ENCODE assay signal across 7 cellular contexts in genomic region chr17:73644145-73645049, GRCh38. TPM values are rescaled to one million over a fixed set of nuclear protein-coding genes. Genes with fewer than 3 reads are reported as not detected.
DNase-seq lines count a peak whose midpoint lies in the region; ATAC-seq and TF ChIP-seq lines count a peak whose summit lies in the region.

Gene SDK2 (minus strand): TSS chr17:73644445. CDS start chr17:73644088, 357 bp downstream.

- H3K27me3 Mint-ChIP-seq in activated CD8-positive, alpha-beta memory T cell treated with anti-CD3 and anti-CD28 coated beads, Interleukin-2, amount 10 ng/mL, durations not matched to agents 7 days and 5 days, result peaks cover 72% of the 10 kb centered on the region

- peak within 1 kb of the TSS; percentile 58 for H3K4me3 Mint-ChIP-seq in activated CD8-positive, alpha-beta memory T cell treated with anti-CD3 and anti-CD28 coated beads, Interleukin-2, amount 10 ng/mL, durations not matched to agents 7 days and 5 days

- intact Hi-C loops in heart right ventricle (cut with DNase I), result loop anchor here in 9 of 10 donors (5.0 to 10.0 kb wide), 5 partner anchors 123 to 530 kb away; no protein-coding TSS in a partner anchor
- intact Hi-C loops in prostate gland (cut with DNase I), result no loop called here

- H3K27ac ChIP-seq in HUES48 (ENCODE audit: low read depth, low read length), result no peak within 1 kb of the TSS
- peak within 1 kb of the TSS in 6 of 10 donors; percentile 19 to 60 (median 36) for H3K27ac ChIP-seq in heart right ventricle
- peak within 1 kb of the TSS; percentile 82 to 84 for H3K27ac ChIP-seq in prostate gland

- 0 to 1% methylated on average over 92 to 105 of the region's 105 CpGs for WGBS in heart right ventricle, 2 donors
- under 1% methylated on average over 62 of the region's 105 CpGs for WGBS in prostate gland

- H3K9me3 Mint-ChIP-seq in activated CD8-positive, alpha-beta memory T cell treated with anti-CD3 and anti-CD28 coated beads, Interleukin-2, amount 10 ng/mL, durations not matched to agents 7 days and 5 days (ENCODE audit: low read depth), result no peaks in the 10 kb centered on the region

- peak; percentile 19 for TF ChIP-seq POLR2A in prostate gland (IDR thresholded peaks at IDR 0.05)

- H3K36me3 Mint-ChIP-seq in activated CD8-positive, alpha-beta memory T cell treated with anti-CD3 and anti-CD28 coated beads, Interleukin-2, amount 10 ng/mL, durations not matched to agents 7 days and 5 days, result no peaks in the 10 kb centered on the region

- H3K4me3 ChIP-seq in HUES48 (ENCODE audit: low read depth, low read length), result peak within 1 kb of the TSS; percentile 79
- H3K4me3 ChIP-seq in heart right ventricle, result peak within 1 kb of the TSS; percentile 23 to 66 (median 55)
- peak within 1 kb of the TSS; percentile 50 to 57 for H3K4me3 ChIP-seq in prostate gland

- H3K4me1 Mint-ChIP-seq in activated CD8-positive, alpha-beta memory T cell treated with anti-CD3 and anti-CD28 coated beads, Interleukin-2, amount 10 ng/mL, durations not matched to agents 7 days and 5 days, result peaks cover 14% of the 10 kb centered on the region

- H3K27me3 ChIP-seq in HUES48 (ENCODE audit: control insufficient read depth, insufficient read depth, low read length), result peaks cover 76% of the 10 kb centered on the region
- peaks cover 0 to 87% (median 65%) of the 10 kb centered on the region in 7 donors for H3K27me3 ChIP-seq in heart right ventricle
- H3K27me3 ChIP-seq in prostate gland (replicated peaks; ENCODE audit: insufficient read depth), result no peaks in the 10 kb centered on the region

- H3K36me3 ChIP-seq in HUES48 (ENCODE audit: control insufficient read depth, insufficient read depth, low read length) (no peaks in the 10 kb centered on the region), heart right ventricle (no peaks in the 10 kb centered on the region), prostate gland (no peaks in the 10 kb centered on the region)

- no peak for DNase-seq in activated CD8-positive, alpha-beta memory T cell treated with anti-CD3 and anti-CD28 coated beads, Interleukin-2, amount 10 ng/mL, durations not matched to agents 7 days and 5 days
- DNase-seq in heart right ventricle, result no peak
- DNase-seq in prostate gland (ENCODE audit: low spot score), result peak; percentile 18

- no peak within 1 kb of the TSS for H3K27ac Mint-ChIP-seq in activated CD8-positive, alpha-beta memory T cell treated with anti-CD3 and anti-CD28 coated beads, Interleukin-2, amount 10 ng/mL, durations not matched to agents 7 days and 5 days

- H3K9ac ChIP-seq in HUES48 (ENCODE audit: low read depth, low read length), result no peak within 1 kb of the TSS

- ATAC-seq in activated CD8-positive, alpha-beta memory T cell treated with anti-CD3 and anti-CD28 coated beads, Interleukin-2, amount 10 ng/mL, durations not matched to agents 7 days and 5 days, result peak; percentile 37
- ATAC-seq in heart right ventricle (peak in 6 of 8 donors; percentile 6 to 33 (median 27)), HG02759 (IDR thresholded peaks at IDR 0.05; ENCODE audit: unreplicated experiment) (no peak), HG03045 (IDR thresholded peaks at IDR 0.05; ENCODE audit: unreplicated experiment) (no peak)
- no peak for ATAC-seq in activated CD4-positive, CD25-positive, alpha-beta regulatory T cell treated with anti-CD3 and anti-CD28 coated beads, Interleukin-2, amount 50 U/mL, for 24 hours

- H3K9me3 ChIP-seq in HUES48 (ENCODE audit: control insufficient read depth, insufficient read depth, low read length) (no peaks in the 10 kb centered on the region), heart right ventricle (no peaks in the 10 kb centered on the region), prostate gland (no peaks in the 10 kb centered on the region)

- H3K4me1 ChIP-seq in HUES48 (ENCODE audit: control insufficient read depth, insufficient read depth, low read length) (peaks cover 21% of the 10 kb centered on the region; the same call in 1 of the 2 replicates), heart right ventricle (peaks cover 0 to 31% (median 20%) of the 10 kb centered on the region in 9 donors), prostate gland (replicated peaks) (peaks cover 11% of the 10 kb centered on the region)

- CTCF ChIA-PET in activated CD8-positive, alpha-beta memory T cell treated with anti-CD3 and anti-CD28 coated beads, Interleukin-2, amount 10 ng/mL, durations not matched to agents 7 days and 5 days (lab: Charles Lee), result interaction anchor here (0.9 to 2.8 kb wide), 4 partner anchors 31 to 214 kb away, joined by 3 to 10 read pairs (median 5); no protein-coding TSS in a partner anchor

- TF ChIP-seq CTCF in heart right ventricle (IDR thresholded peaks at IDR 0.05) (no peak), prostate gland (IDR thresholded peaks at IDR 0.05) (no peak)

RNA-seq across cellular contexts. Expression of gene SDK2, which starts in this region (rescaled TPM):
- total RNA-seq in activated CD8-positive, alpha-beta memory T cell treated with anti-CD3 and anti-CD28 coated beads, Interleukin-2, amount 10 ng/mL, durations not matched to agents 7 days and 5 days, result 1 to 10 TPM in 1 of 2 experiments, under 1 TPM in 1; 0.09 to 3.7 TPM
- total RNA-seq in heart right ventricle (1 to 10 TPM; 1.0 to 4.2 (median 2.3) TPM), prostate gland (10 to 100 TPM; 16.5 to 26.3 TPM)
- polyA plus RNA-seq in heart right ventricle, result 1 to 10 TPM in 1 of 2 donors, under 1 TPM in 1; 0.44 to 1.1 TPM

Comparison
In these comparisons a context has a peak if more than half of its experiments do, and no peak if none do; other contexts are left out.
1. ATAC-seq: peak in activated CD8-positive, alpha-beta memory T cell treated with anti-CD3 and anti-CD28 coated beads, Interleukin-2, amount 10 ng/mL, durations not matched to agents 7 days and 5 days (single experiment) and heart right ventricle (6 of 8); none in activated CD4-positive, CD25-positive, alpha-beta regulatory T cell treated with anti-CD3 and anti-CD28 coated beads, Interleukin-2, amount 50 U/mL, for 24 hours (0 of 2), HG02759 (single experiment) and HG03045 (single experiment).
2. Peak in every context shown above with its lines, with median percentiles within 50 percentile points of each other: H3K4me3 ChIP-seq.